In genomic region chr14:69943084-69943797, GRCh38 we compare ENCODE assay signal across 29 cellular contexts.
DNase-seq lines count a peak whose midpoint lies in the region; ATAC-seq and TF ChIP-seq lines count a peak whose summit lies in the region.
"Had no signal": no experiment of that assay in that cellular context is flagged by ENCODE, and none has a peak within 500 bp of the region (broad histone marks: within the 10 kb centered on the region; RNA-seq: fewer than 3 reads in every experiment).

No MANE protein-coding gene starts in this region.

- CTCF ChIA-PET in SK-N-SH (lab: Yijun Ruan, JAX) = interaction anchor here (0.7 to 8.5 kb wide), 6 partner anchors 19 to 130 kb away, joined by 3 to 39 read pairs (median 4); no protein-coding TSS in a partner anchor

- H3K9me2 ChIP-seq in SK-N-SH = no peaks in the 10 kb centered on the region

- intact Hi-C loops in right lobe of liver (cut with DNase I) (no loop called here), thyroid gland (cut with DNase I) (no loop called here), sigmoid colon (cut with DNase I) (no loop called here), breast epithelium (cut with DNase I; ENCODE audit: low total_unique reads) (no loop called here)

- no peak overlapping the region for H3K4me3 ChIP-seq in SK-N-SH (ENCODE audit: low read depth in 2 of 2, low read length in 1 of 2)
- H3K4me3 ChIP-seq in right lobe of liver = no peak overlapping the region
- H3K4me3 ChIP-seq in thyroid gland (replicated peaks in 1 of 3) = no peak overlapping the region
- H3K4me3 ChIP-seq in sigmoid colon = no peak overlapping the region
- no peak overlapping the region for H3K4me3 ChIP-seq in breast epithelium
- H3K4me3 ChIP-seq: ascending aorta, gastrocnemius medialis, left lung, MG63, suprapubic skin had no signal

- H3K36me3 ChIP-seq in SK-N-SH (replicated peaks in 1 of 2; ENCODE audit: control insufficient read depth in 1 of 2, insufficient read depth in 2 of 2, low read length in 1 of 2) = no peaks in the 10 kb centered on the region
- no peaks in the 10 kb centered on the region for H3K36me3 ChIP-seq in right lobe of liver
- no peaks in the 10 kb centered on the region for H3K36me3 ChIP-seq in thyroid gland
- H3K36me3 ChIP-seq in sigmoid colon = no peaks in the 10 kb centered on the region
- H3K36me3 ChIP-seq in breast epithelium = no peaks in the 10 kb centered on the region
- H3K36me3 ChIP-seq: ascending aorta, gastrocnemius medialis, left lung, MG63, suprapubic skin had no signal

- no peak overlapping the region for H3K4me2 ChIP-seq in SK-N-SH

- H3K9me3 ChIP-seq in SK-N-SH (no peaks in the 10 kb centered on the region), right lobe of liver (peaks cover 0 to 5% (median 0%) of the 10 kb centered on the region in 4 donors), thyroid gland (no peaks in the 10 kb centered on the region), sigmoid colon (peaks cover 0 to 10% (median 5%) of the 10 kb centered on the region in 4 donors), breast epithelium (peaks cover 0 to 8% of the 10 kb centered on the region in 2 donors)
- H3K9me3 ChIP-seq: gastrocnemius medialis, MG63 had no signal

- H4K20me1 ChIP-seq in SK-N-SH (ENCODE audit: insufficient read depth) = no peaks in the 10 kb centered on the region

- DNase-seq in DMS53 (lab: John Stamatoyannopoulos, UW) = peak; percentile 18
- DNase-seq in DMS53 treated with DMSO at 0.1 percent for 48 hours (lab: John Stamatoyannopoulos, UW; ENCODE audit: unreplicated experiment) = no peak
- peak; percentile 78 for DNase-seq in SK-N-SH
- no peak for DNase-seq in right lobe of liver
- DNase-seq in thyroid gland = peak; percentile 56 to 61
- no peak for DNase-seq in sigmoid colon
- no peak for DNase-seq in breast epithelium (ENCODE audit: low spot score in 2 of 2)
- DNase-seq: activated CD4-positive, alpha-beta T cell treated with anti-CD3 and anti-CD28 coated beads for 48 hours; activated CD8-positive, alpha-beta memory T cell treated with anti-CD3 and anti-CD28 coated beads for 24 hours; activated effector memory CD4-positive, alpha-beta T cell treated with anti-CD3 and anti-CD28 coated beads, Interleukin-2, amount 50 U/mL, for 16 hours; activated naive CD8-positive, alpha-beta T cell treated with anti-CD3 and anti-CD28 coated beads for 36 hours; gastrocnemius medialis; hypothalamus; immature natural killer cell; KBM-7; left lung; mesendoderm; MG63; naive B cell; NCI-H774; OCI-M1; right cardiac atrium; stimulated activated CD4-positive, alpha-beta T cell treated with anti-CD3 and anti-CD28 coated beads, Interleukin-12 subunit alpha, Interleukin-12 subunit beta, amount 100 ng/mL, for 4 hours; stimulated activated CD4-positive, alpha-beta T cell treated with anti-CD3 and anti-CD28 coated beads, Interleukin-4, amount 100 ng/mL, for 1 hour had no signal

- no peak overlapping the region for H2AFZ ChIP-seq in SK-N-SH (ENCODE audit: low read depth)

- POLR2A ChIA-PET in SK-N-SH (lab: Yijun Ruan, JAX) = interaction anchor here (1.3 kb wide), 1 partner anchor 62 kb away, joined by 4 read pairs; no protein-coding TSS in a partner anchor

- peaks cover 0 to 44% of the 10 kb centered on the region in 2 experiments; a peak in 2 of 4 replicates for H3K4me1 ChIP-seq in SK-N-SH (ENCODE audit: control insufficient read depth in 1 of 2, insufficient read depth in 2 of 2, low read depth in 1 of 2, low read length in 1 of 2)
- H3K4me1 ChIP-seq in right lobe of liver = peaks cover 0 to 39% (median 18%) of the 10 kb centered on the region in 4 donors
- peaks cover 44 to 53% of the 10 kb centered on the region in 2 donors for H3K4me1 ChIP-seq in thyroid gland
- H3K4me1 ChIP-seq in sigmoid colon = no peaks in the 10 kb centered on the region
- no peaks in the 10 kb centered on the region for H3K4me1 ChIP-seq in breast epithelium
- H3K4me1 ChIP-seq: ascending aorta, gastrocnemius medialis, left lung, suprapubic skin had no signal

- no peak for TF ChIP-seq POLR2A in right lobe of liver (IDR thresholded peaks at IDR 0.05)
- no peak for TF ChIP-seq POLR2A in thyroid gland (IDR thresholded peaks at IDR 0.05)
- TF ChIP-seq POLR2A in sigmoid colon (IDR thresholded peaks at IDR 0.05) = no peak
- TF ChIP-seq POLR2A in breast epithelium (IDR thresholded peaks at IDR 0.05) = no peak

- H3K9ac ChIP-seq in SK-N-SH = no peak overlapping the region

- no peaks in the 10 kb centered on the region for H3F3A ChIP-seq in SK-N-SH (replicated peaks; ENCODE audit: insufficient read depth)

- WGBS in SK-N-SH (ENCODE audit: low lambda C conversion rate) = 19% methylated on average over 12 of the region's 12 CpGs
- WGBS in right lobe of liver (ENCODE audit: insufficient coverage, low coverage, low lambda C conversion rate, missing lambda C conversion rate) = 29% methylated on average over 4 of the region's 12 CpGs
- 31 to 39% methylated on average over 12 of the region's 12 CpGs for WGBS in thyroid gland, 2 donors
- WGBS in sigmoid colon, 2 donors = 37 to 55% methylated on average over 12 of the region's 12 CpGs

- TF ChIP-seq CTCF in SK-N-SH (IDR thresholded peaks at IDR 0.05) (no peak), right lobe of liver (IDR thresholded peaks at IDR 0.05) (no peak), thyroid gland (IDR thresholded peaks at IDR 0.05) (no peak), sigmoid colon (IDR thresholded peaks at IDR 0.05) (no peak), breast epithelium (IDR thresholded peaks at IDR 0.05) (no peak)

- H3K27ac ChIP-seq in SK-N-SH (ENCODE audit: low read depth in 2 of 2, low read length in 1 of 2) (peak overlapping the region in 1 of 2 experiments; percentile 94; a peak in 2 of 4 replicates), right lobe of liver (peak overlapping the region; percentile 79 to 92 (median 79)), thyroid gland (peak overlapping the region in 1 of 3 donors; percentile 32), sigmoid colon (no peak overlapping the region), breast epithelium (no peak overlapping the region)
- H3K27ac ChIP-seq: 22Rv1, ascending aorta, gastrocnemius medialis, left lung, suprapubic skin had no signal

- TF ChIP-seq EP300 in SK-N-SH (IDR thresholded peaks at IDR 0.05; ENCODE audit: borderline replicate concordance in 1 of 2, low read depth in 1 of 2, low read length in 1 of 2) (peak in 1 of 2 experiments; percentile 99; a peak in 2 of 4 replicates), sigmoid colon (IDR thresholded peaks at IDR 0.05) (no peak)

- ATAC-seq in right lobe of liver (peak; percentile 26 to 37 (median 34)), HG02981 (IDR thresholded peaks at IDR 0.05; ENCODE audit: unreplicated experiment) (no peak)
- ATAC-seq: gastrocnemius medialis; left lung; stimulated activated memory B cell treated with anti-CD40 and anti-IgM and Interleukin-4, amounts not matched to agents 10 μg/mL and 1 μg/mL and 100 μg/mL, for 72 hours had no signal

- no peak; the same call in 1 of the 2 replicates for TF ChIP-seq RAD21 in SK-N-SH (IDR thresholded peaks at IDR 0.05; ENCODE audit: low read length)

- H3K27me3 ChIP-seq in SK-N-SH (ENCODE audit: insufficient read depth) (no peaks in the 10 kb centered on the region), right lobe of liver (no peaks in the 10 kb centered on the region), thyroid gland (no peaks in the 10 kb centered on the region), sigmoid colon (peaks cover 0 to 17% (median 0%) of the 10 kb centered on the region in 3 donors), breast epithelium (no peaks in the 10 kb centered on the region)
- H3K27me3 ChIP-seq: ascending aorta, gastrocnemius medialis, MG63 had no signal

- H3K79me2 ChIP-seq in SK-N-SH (ENCODE audit: insufficient read depth) = no peaks in the 10 kb centered on the region

TF ChIP-seq in SK-N-SH, 30 proteins besides CTCF, POLR2A, EP300 and RAD21 (continues in another document):
- TF ChIP-seq FOXJ3 (CRISPR knock-in tag; IDR thresholded peaks at IDR 0.05) (peak; percentile 96), MXI1 (IDR thresholded peaks at IDR 0.05; ENCODE audit: low read depth, low read length) (peak; percentile 39; the same call in 1 of the 2 replicates), REST (IDR thresholded peaks at IDR 0.05; ENCODE audit: low read depth, low read length) (no peak), TCF12 (IDR thresholded peaks at IDR 0.05) (peak; percentile 56), PBX3 (IDR thresholded peaks at IDR 0.05) (peak; percentile 56), TEAD4 (IDR thresholded peaks at IDR 0.05; ENCODE audit: borderline replicate concordance, insufficient read depth) (no peak), RFX5 (IDR thresholded peaks at IDR 0.05; ENCODE audit: low read length) (no peak)

Comparison
In these comparisons a context has a peak if more than half of its experiments do, and no peak if none do; other contexts are left out.
1. DNase-seq: peak in DMS53 (single experiment), SK-N-SH (single experiment) and thyroid gland (2 of 2); none in DMS53 treated with DMSO at 0.1 percent for 48 hours (single experiment), right lobe of liver (0 of 3), sigmoid colon (single experiment) and breast epithelium (0 of 2).
2. H3K27ac ChIP-seq: peak in right lobe of liver (3 of 3); none in sigmoid colon (0 of 4) and breast epithelium (0 of 2).